In the genomic region with DNA sequence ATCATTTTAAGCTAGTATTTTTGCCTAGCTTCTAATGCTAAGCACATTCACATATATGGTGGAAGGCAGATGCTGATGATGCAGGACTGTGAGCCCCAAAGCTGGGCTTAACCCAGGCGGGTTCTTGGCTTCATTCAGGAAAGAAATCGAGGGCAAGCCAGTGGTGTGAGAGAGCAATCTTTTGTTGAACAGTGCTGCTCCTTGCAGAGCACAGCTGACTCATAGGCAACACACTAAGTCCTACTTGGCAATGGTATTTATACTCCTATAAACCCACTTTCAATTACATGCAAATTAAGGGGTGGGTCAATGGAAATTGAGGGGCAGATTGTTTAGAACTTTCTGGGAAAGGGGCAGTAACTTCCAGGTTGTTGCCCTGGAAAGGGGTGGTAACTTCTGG, we compare ENCODE assay signal across 28 cellular contexts.
"Had no signal": no experiment of that assay in that cellular context is flagged by ENCODE, and none has a peak within 500 bp of the region (broad histone marks: within the 10 kb centered on the region; RNA-seq: fewer than 3 reads in every experiment).

No MANE protein-coding gene starts in this region.

- H3K4me3 Mint-ChIP-seq: activated naive CD8-positive, alpha-beta T cell; effector memory CD8-positive, alpha-beta T cell; nephron; stimulated activated memory B cell treated with anti-CD40 and anti-IgM and Interleukin-4, amounts not matched to agents 10 μg/mL and 1 μg/mL and 100 μg/mL, for 72 hours; stimulated activated naive CD8-positive, alpha-beta T cell treated with anti-CD3 and anti-CD28 coated beads, Interleukin-15, amount 100 ng/mL, for 72 hours; T-cell; type B pancreatic cell had no signal

- H3K4me2 ChIP-seq: hepatocyte, smooth muscle cell had no signal

- H3K27ac Mint-ChIP-seq: activated naive CD8-positive, alpha-beta T cell; effector memory CD8-positive, alpha-beta T cell; nephron; stimulated activated memory B cell treated with anti-CD40 and anti-IgM and Interleukin-4, amounts not matched to agents 10 μg/mL and 1 μg/mL and 100 μg/mL, for 72 hours; stimulated activated naive CD8-positive, alpha-beta T cell treated with anti-CD3 and anti-CD28 coated beads, Interleukin-15, amount 100 ng/mL, for 72 hours; T-cell; type B pancreatic cell had no signal

- H3K36me3 ChIP-seq: adrenal gland, esophagus muscularis mucosa, gastroesophageal sphincter, sigmoid colon, uterus had no signal

- H3K4me1 ChIP-seq: adrenal gland, body of pancreas, uterus had no signal

- H3K27ac ChIP-seq: adrenal gland, body of pancreas, hepatocyte, sigmoid colon, uterus had no signal

- H3K9me3 Mint-ChIP-seq: effector memory CD8-positive, alpha-beta T cell; stimulated activated memory B cell treated with anti-CD40 and anti-IgM and Interleukin-4, amounts not matched to agents 10 μg/mL and 1 μg/mL and 100 μg/mL, for 72 hours; T-cell; type B pancreatic cell had no signal

- H2AFZ ChIP-seq: hepatocyte had no signal

- H3K27me3 ChIP-seq: adrenal gland, body of pancreas, esophagus muscularis mucosa, gastroesophageal sphincter, sigmoid colon, uterus had no signal

- ATAC-seq: body of pancreas; effector memory CD8-positive, alpha-beta T cell; gastroesophageal sphincter; stimulated activated memory B cell treated with anti-CD40 and anti-IgM and Interleukin-4, amounts not matched to agents 10 μg/mL and 1 μg/mL and 100 μg/mL, for 72 hours; stimulated activated naive CD8-positive, alpha-beta T cell treated with anti-CD3 and anti-CD28 coated beads, Interleukin-15, amount 100 ng/mL, for 72 hours; T-cell had no signal

- H3K9me3 ChIP-seq: adrenal gland, body of pancreas, esophagus muscularis mucosa, gastroesophageal sphincter, sigmoid colon, uterus had no signal

- DNase-seq: activated CD4-positive, alpha-beta T cell treated with anti-CD3 and anti-CD28 coated beads for 4 hours; activated CD4-positive, alpha-beta T cell treated with anti-CD3 and anti-CD28 coated beads, Interleukin-2, amount 50 U/mL, for 4 hours; activated CD4-positive, CD25-positive, alpha-beta regulatory T cell; activated CD8-positive, alpha-beta memory T cell treated with anti-CD3 and anti-CD28 coated beads for 24 hours; activated effector memory CD4-positive, alpha-beta T cell treated with Interleukin-2 at 50 U/mL for 16 hours; activated naive CD4-positive, alpha-beta T cell treated with Interleukin-2 at 50 U/mL for 16 hours; adrenal gland; aorta; body of pancreas; cortex of kidney; effector memory CD8-positive, alpha-beta T cell; left cardiac atrium; sigmoid colon; stimulated activated CD4-positive, alpha-beta T cell treated with anti-CD3 and anti-CD28 coated beads, Interleukin-1b, Interleukin-23, amount 100 ng/mL, for 48 hours; stimulated activated CD4-positive, alpha-beta T cell treated with anti-CD3 and anti-CD28 coated beads, Interleukin-4, amount 100 ng/mL, for 4 hours; stimulated activated CD8-positive, alpha-beta memory T cell treated with anti-CD3 and anti-CD28 coated beads, Interleukin-4, amount 100 ng/mL, for 48 hours; stimulated activated naive CD8-positive, alpha-beta T cell treated with anti-CD3 and anti-CD28 coated beads, Interleukin-15, amount 100 ng/mL, for 72 hours; substantia nigra; T-cell; uterus had no signal

- H3K4me3 ChIP-seq: adrenal gland, body of pancreas, esophagus muscularis mucosa, gastroesophageal sphincter, hepatocyte, sigmoid colon, smooth muscle cell, uterus had no signal

- H3K36me3 Mint-ChIP-seq: activated naive CD8-positive, alpha-beta T cell; stimulated activated memory B cell treated with anti-CD40 and anti-IgM and Interleukin-4, amounts not matched to agents 10 μg/mL and 1 μg/mL and 100 μg/mL, for 72 hours; T-cell; type B pancreatic cell had no signal

- H3K79me2 ChIP-seq: hepatocyte had no signal

- H3K4me1 Mint-ChIP-seq: nephron; stimulated activated naive CD8-positive, alpha-beta T cell treated with anti-CD3 and anti-CD28 coated beads, Interleukin-15, amount 100 ng/mL, for 72 hours; T-cell had no signal
